ENCODE assay signal across 21 cellular contexts in the genomic region with DNA sequence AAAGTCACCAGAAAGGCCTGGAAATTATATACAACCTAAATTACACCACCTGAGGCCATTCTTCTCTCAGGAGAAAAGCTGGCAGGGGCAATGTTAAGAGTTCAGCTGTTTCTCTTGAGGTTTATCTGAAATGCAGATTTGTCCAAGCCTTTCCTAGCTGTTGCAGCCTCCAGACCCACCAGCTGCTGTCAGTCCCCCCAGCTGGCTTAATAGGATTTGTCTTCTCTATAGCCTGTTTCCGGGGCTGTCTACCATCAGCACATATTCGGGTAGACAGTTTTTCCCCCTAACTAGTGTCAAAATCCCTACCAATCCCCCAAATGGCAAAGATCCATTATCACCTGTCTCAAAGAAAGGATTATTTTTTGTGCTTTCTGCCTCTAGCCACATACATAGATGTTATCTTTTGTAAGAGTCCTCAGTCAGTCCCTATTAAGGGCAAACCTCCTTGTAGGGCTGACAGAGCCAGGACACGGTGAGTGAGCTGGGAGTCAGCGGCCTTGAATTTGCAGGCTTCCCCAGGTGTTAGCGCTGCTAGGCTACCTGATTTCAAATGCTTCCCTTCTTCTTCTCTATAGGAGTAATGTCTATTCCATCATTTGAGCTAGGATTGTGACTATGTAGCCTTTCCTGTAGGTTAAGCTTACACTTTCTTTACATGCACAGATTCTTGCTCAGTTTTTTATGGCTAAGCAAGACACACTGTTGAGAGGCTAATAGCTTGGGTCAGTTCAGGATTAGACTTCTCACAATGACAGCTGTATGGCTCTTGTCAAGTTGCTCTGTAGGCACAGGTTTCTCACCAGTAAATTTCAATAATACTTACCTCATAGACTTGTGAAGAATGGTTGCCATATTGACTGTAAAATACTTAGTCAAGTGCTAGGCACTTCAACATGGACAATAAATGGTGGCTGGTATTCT.
DNase-seq lines count a peak whose midpoint lies in the region; TF ChIP-seq lines count a peak whose summit lies in the region.
"Had no signal": no experiment of that assay in that cellular context is flagged by ENCODE, and none has a peak within 500 bp of the region (broad histone marks: within the 10 kb centered on the region; RNA-seq: fewer than 3 reads in every experiment).

No MANE protein-coding gene starts in this region.

- no peak overlapping the region for H2BK5ac ChIP-seq in neuronal stem cell (ENCODE audit: low read length)

- H3K9me3 Mint-ChIP-seq in brain (peaks cover 3 to 46% (median 28%) of the 10 kb centered on the region in 5 experiments), chondrocyte (ENCODE audit: low read depth) (peaks cover 10% of the 10 kb centered on the region)
- no peaks in the 10 kb centered on the region for H3K9me3 Mint-ChIP-seq in activated T-helper 1 cell treated with anti-CD3 and anti-CD28 coated beads, Interleukin-12 subunit alpha, Interleukin-12 subunit beta, Interleukin-2, Interleukin-4 antibody, amounts not matched to agents 30 ng/mL and 10 ng/mL and 1 ng/mL, durations not matched to agents 14 hours and 24 hours and 36 hours
- H3K9me3 Mint-ChIP-seq: dendritic cell treated with granulocyte-macrophage colony-stimulating factor and Interleukin-4, amounts not matched to agents 40 ng/mL and 50 ng/mL, for 4 days had no signal

- H3K4me3 Mint-ChIP-seq in brain (peak overlapping the region in 4 of 5 experiments; percentile 1 to 42 (median 22)), chondrocyte (ENCODE audit: unreplicated experiment) (no peak overlapping the region)
- H3K4me3 Mint-ChIP-seq in activated T-helper 1 cell treated with anti-CD3 and anti-CD28 coated beads, Interleukin-12 subunit alpha, Interleukin-12 subunit beta, Interleukin-2, Interleukin-4 antibody, amounts not matched to agents 30 ng/mL and 10 ng/mL and 1 ng/mL, durations not matched to agents 14 hours and 24 hours and 36 hours: no peak overlapping the region
- H3K4me3 Mint-ChIP-seq: activated CD8-positive, alpha-beta T cell treated with anti-CD3 and anti-CD28 coated beads for 36 hours; activated naive CD8-positive, alpha-beta T cell; dendritic cell treated with granulocyte-macrophage colony-stimulating factor and Interleukin-4, amounts not matched to agents 40 ng/mL and 50 ng/mL, for 4 days; stimulated activated naive CD8-positive, alpha-beta T cell treated with anti-CD3 and anti-CD28 coated beads, Interleukin-15, Interleukin-2, amounts not matched to agents 100 ng/mL and 50 ng/mL, for 24 hours had no signal

- intact Hi-C loops in activated T-helper 1 cell treated with anti-CD3 and anti-CD28 coated beads, Interleukin-12 subunit alpha, Interleukin-12 subunit beta, Interleukin-2, Interleukin-4 antibody, amounts not matched to agents 30 ng/mL and 10 ng/mL and 1 ng/mL, durations not matched to agents 14 hours and 24 hours and 36 hours (cut with micrococcal nuclease): no loop called here

- peak overlapping the region; percentile 47 for H3K27ac ChIP-seq in neuronal stem cell (replicated peaks; ENCODE audit: low read length)
- H3K27ac ChIP-seq: 22Rv1, thoracic aorta had no signal

- no peaks in the 10 kb centered on the region for H3K27me3 Mint-ChIP-seq in brain
- H3K27me3 Mint-ChIP-seq in chondrocyte (ENCODE audit: low read depth): peaks cover 4% of the 10 kb centered on the region
- H3K27me3 Mint-ChIP-seq in activated T-helper 1 cell treated with anti-CD3 and anti-CD28 coated beads, Interleukin-12 subunit alpha, Interleukin-12 subunit beta, Interleukin-2, Interleukin-4 antibody, amounts not matched to agents 30 ng/mL and 10 ng/mL and 1 ng/mL, durations not matched to agents 14 hours and 24 hours and 36 hours (ENCODE audit: insufficient read depth): no peaks in the 10 kb centered on the region
- H3K27me3 Mint-ChIP-seq: activated CD8-positive, alpha-beta T cell treated with anti-CD3 and anti-CD28 coated beads for 36 hours; activated naive CD8-positive, alpha-beta T cell; dendritic cell treated with granulocyte-macrophage colony-stimulating factor and Interleukin-4, amounts not matched to agents 40 ng/mL and 50 ng/mL, for 4 days had no signal

- no peak overlapping the region for H3K4me2 ChIP-seq in neuronal stem cell (ENCODE audit: insufficient read depth, low read length, poor library complexity, severe bottlenecking)

- peaks cover 0 to 12% of the 10 kb centered on the region in 2 donors for H3K4me1 ChIP-seq in neuronal stem cell (ENCODE audit: control insufficient read depth in 2 of 2, insufficient read depth in 1 of 2, low read depth in 1 of 2, low read length in 2 of 2)

- no peak overlapping the region for H4K8ac ChIP-seq in neuronal stem cell (ENCODE audit: low read depth, low read length)

- no peak overlapping the region for H3K4me3 ChIP-seq in neuronal stem cell (ENCODE audit: low read length in 2 of 2)
- H3K4me3 ChIP-seq: thoracic aorta had no signal

- H3K27ac Mint-ChIP-seq in brain (peak overlapping the region; percentile 21 to 82 (median 52)), chondrocyte (ENCODE audit: unreplicated experiment) (no peak overlapping the region)
- no peak overlapping the region for H3K27ac Mint-ChIP-seq in activated T-helper 1 cell treated with anti-CD3 and anti-CD28 coated beads, Interleukin-12 subunit alpha, Interleukin-12 subunit beta, Interleukin-2, Interleukin-4 antibody, amounts not matched to agents 30 ng/mL and 10 ng/mL and 1 ng/mL, durations not matched to agents 14 hours and 24 hours and 36 hours
- H3K27ac Mint-ChIP-seq: activated CD8-positive, alpha-beta T cell treated with anti-CD3 and anti-CD28 coated beads for 36 hours; activated naive CD8-positive, alpha-beta T cell; dendritic cell treated with granulocyte-macrophage colony-stimulating factor and Interleukin-4, amounts not matched to agents 40 ng/mL and 50 ng/mL, for 4 days; stimulated activated naive CD8-positive, alpha-beta T cell treated with anti-CD3 and anti-CD28 coated beads, Interleukin-15, Interleukin-2, amounts not matched to agents 100 ng/mL and 50 ng/mL, for 24 hours had no signal

- H2BK12ac ChIP-seq in neuronal stem cell (ENCODE audit: low read length): no peak overlapping the region

- WGBS in neuronal stem cell (ENCODE audit: extremely low coverage in 2 of 2, insufficient read length in 2 of 2, insufficient replicate concordance in 1 of 2), 2 donors: no CpG with 5 or more reads among the region's 5 CpGs

- H3K4ac ChIP-seq in neuronal stem cell (ENCODE audit: low read length): no peak overlapping the region

- no peak overlapping the region for H3K14ac ChIP-seq in neuronal stem cell (ENCODE audit: low read length)

- H3K9me3 ChIP-seq in neuronal stem cell (replicated peaks in 1 of 2; ENCODE audit: control insufficient read depth in 2 of 2, insufficient read depth in 1 of 2, low read depth in 1 of 2, low read length in 2 of 2): peaks cover 0 to 38% of the 10 kb centered on the region in 2 donors
- H3K9me3 ChIP-seq: thoracic aorta had no signal

- no peak overlapping the region for H2BK15ac ChIP-seq in neuronal stem cell (ENCODE audit: low read length)

- H3K79me1 ChIP-seq in neuronal stem cell (ENCODE audit: low read depth, low read length): peaks cover 2% of the 10 kb centered on the region

- no peak overlapping the region for H3K23ac ChIP-seq in neuronal stem cell (ENCODE audit: low read depth, low read length, poor library complexity)

- no peaks in the 10 kb centered on the region for H3K27me3 ChIP-seq in neuronal stem cell (ENCODE audit: control insufficient read depth in 3 of 3, insufficient read depth in 3 of 3, low read depth in 1 of 3, low read length in 3 of 3)

- H2AK5ac ChIP-seq in neuronal stem cell (ENCODE audit: low read depth, low read length): no peak overlapping the region

- H2AFZ ChIP-seq in neuronal stem cell (ENCODE audit: low read length): no peak overlapping the region

- no peak overlapping the region for H3K18ac ChIP-seq in neuronal stem cell (ENCODE audit: low read length)

- H4K91ac ChIP-seq in neuronal stem cell (ENCODE audit: low read depth, low read length, poor library complexity): no peak overlapping the region

- peaks cover 75% of the 10 kb centered on the region for H3K36me3 Mint-ChIP-seq in brain
- peaks cover 2% of the 10 kb centered on the region for H3K36me3 Mint-ChIP-seq in chondrocyte (ENCODE audit: low read depth)
- H3K36me3 Mint-ChIP-seq in activated T-helper 1 cell treated with anti-CD3 and anti-CD28 coated beads, Interleukin-12 subunit alpha, Interleukin-12 subunit beta, Interleukin-2, Interleukin-4 antibody, amounts not matched to agents 30 ng/mL and 10 ng/mL and 1 ng/mL, durations not matched to agents 14 hours and 24 hours and 36 hours (ENCODE audit: low read depth): no peaks in the 10 kb centered on the region
- H3K36me3 Mint-ChIP-seq: activated naive CD8-positive, alpha-beta T cell had no signal

- H3K4me1 Mint-ChIP-seq in brain: peaks cover 55% of the 10 kb centered on the region
- no peaks in the 10 kb centered on the region for H3K4me1 Mint-ChIP-seq in chondrocyte (ENCODE audit: low read depth)
- H3K4me1 Mint-ChIP-seq in activated T-helper 1 cell treated with anti-CD3 and anti-CD28 coated beads, Interleukin-12 subunit alpha, Interleukin-12 subunit beta, Interleukin-2, Interleukin-4 antibody, amounts not matched to agents 30 ng/mL and 10 ng/mL and 1 ng/mL, durations not matched to agents 14 hours and 24 hours and 36 hours (ENCODE audit: low read depth): no peaks in the 10 kb centered on the region

- DNase-seq in DMS 273 (lab: John Stamatoyannopoulos, UW; ENCODE audit: unreplicated experiment): peak; percentile 27
- no peak for DNase-seq in DMS 273 treated with DMSO at 0.1 percent for 48 hours (lab: John Stamatoyannopoulos, UW)
- peak; percentile 96 for DNase-seq in NCI-H2227 treated with DMSO at 0.1 percent for 48 hours (lab: John Stamatoyannopoulos, UW)
- no peak for DNase-seq in neuronal stem cell (ENCODE audit: low spot score)
- no peak for DNase-seq in chondrocyte (ENCODE audit: low spot score)
- no peak for DNase-seq in pons (ENCODE audit: low spot score)
- DNase-seq in activated T-helper 1 cell treated with anti-CD3 and anti-CD28 coated beads, Interleukin-12 subunit alpha, Interleukin-12 subunit beta, Interleukin-2, Interleukin-4 antibody, amounts not matched to agents 30 ng/mL and 10 ng/mL and 1 ng/mL, durations not matched to agents 14 hours and 24 hours and 36 hours (ENCODE audit: low spot score): no peak
- DNase-seq: activated CD4-positive, alpha-beta T cell treated with anti-CD3 and anti-CD28 coated beads for 1 hour; activated CD8-positive, alpha-beta T cell treated with anti-CD3 and anti-CD28 coated beads for 36 hours; aorta; central memory CD4-positive, alpha-beta T cell; DMS153; left cardiac atrium; NCI-H1092; NCI-H2029 treated with DMSO at 0.1 percent for 48 hours had no signal

- H3K9ac ChIP-seq in neuronal stem cell (ENCODE audit: low read depth, low read length, poor library complexity): no peak overlapping the region

- H3K36me3 ChIP-seq in neuronal stem cell (replicated peaks in 1 of 2; ENCODE audit: control insufficient read depth in 2 of 2, insufficient read depth in 2 of 2, low read length in 2 of 2): peaks cover 0 to 56% of the 10 kb centered on the region in 2 donors
- H3K36me3 ChIP-seq: thoracic aorta had no signal

- TF ChIP-seq CTCF in brain (conservative IDR thresholded peaks at IDR 0.05) (no peak), chondrocyte (IDR thresholded peaks at IDR 0.05) (no peak)

- no peak overlapping the region for H2BK120ac ChIP-seq in neuronal stem cell (ENCODE audit: low read depth, low read length)

Comparison
In these comparisons a context has a peak if more than half of its experiments do, and no peak if none do; other contexts are left out.
1. DNase-seq: peak in DMS 273 (single experiment) and NCI-H2227 treated with DMSO at 0.1 percent for 48 hours (single experiment); none in DMS 273 treated with DMSO at 0.1 percent for 48 hours (single experiment), neuronal stem cell (single experiment), chondrocyte (single experiment), pons (single experiment) and activated T-helper 1 cell treated with anti-CD3 and anti-CD28 coated beads, Interleukin-12 subunit alpha, Interleukin-12 subunit beta, Interleukin-2, Interleukin-4 antibody, amounts not matched to agents 30 ng/mL and 10 ng/mL and 1 ng/mL, durations not matched to agents 14 hours and 24 hours and 36 hours (single experiment).
2. H3K27ac Mint-ChIP-seq: peak in brain (5 of 5); none in chondrocyte (single experiment) and activated T-helper 1 cell treated with anti-CD3 and anti-CD28 coated beads, Interleukin-12 subunit alpha, Interleukin-12 subunit beta, Interleukin-2, Interleukin-4 antibody, amounts not matched to agents 30 ng/mL and 10 ng/mL and 1 ng/mL, durations not matched to agents 14 hours and 24 hours and 36 hours (single experiment).
3. H3K4me3 Mint-ChIP-seq: peak in brain (4 of 5); none in chondrocyte (single experiment) and activated T-helper 1 cell treated with anti-CD3 and anti-CD28 coated beads, Interleukin-12 subunit alpha, Interleukin-12 subunit beta, Interleukin-2, Interleukin-4 antibody, amounts not matched to agents 30 ng/mL and 10 ng/mL and 1 ng/mL, durations not matched to agents 14 hours and 24 hours and 36 hours (single experiment).